ENCODE assay signal across 8 cellular contexts in the genomic region with DNA sequence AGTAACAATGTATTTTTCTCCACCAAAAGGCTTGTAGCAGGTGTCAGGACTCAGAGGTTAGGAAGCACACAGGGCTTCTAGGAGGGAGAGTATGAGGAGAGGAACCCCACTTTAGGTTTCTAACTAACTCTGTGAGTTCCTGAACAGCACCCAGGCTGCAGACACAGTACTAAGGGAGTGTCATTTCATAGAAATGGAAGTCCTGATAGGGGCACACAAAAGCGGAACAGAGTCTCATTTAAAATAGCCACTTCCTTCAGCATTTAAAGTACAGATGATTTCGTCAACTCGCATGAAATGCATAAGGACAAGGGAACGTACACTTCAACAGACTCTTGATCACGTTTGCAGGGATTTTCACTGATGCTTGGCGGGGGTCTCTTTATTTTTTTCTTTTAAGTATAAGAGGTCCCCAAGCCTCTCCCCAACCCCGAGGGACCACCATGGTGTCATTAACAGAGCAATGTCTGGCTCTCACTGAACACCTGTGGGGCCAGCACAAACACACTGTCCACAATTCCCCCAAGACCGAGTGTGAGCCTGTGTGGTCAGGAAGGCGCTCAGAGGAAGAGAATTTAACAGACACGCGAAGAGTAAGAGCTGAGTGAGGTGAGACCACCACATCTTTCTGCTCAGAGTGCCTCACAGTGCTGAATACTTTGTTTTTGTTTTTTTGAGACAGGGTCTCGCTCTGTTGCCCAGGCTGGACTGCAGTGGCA.
A peak's percentile ranks its signal among the peaks of the same experiment; 100 is the strongest.
DNase-seq lines count a peak whose midpoint lies in the region; ATAC-seq lines count a peak whose summit lies in the region.

No MANE protein-coding gene starts in this region.

- POLR2A ChIA-PET in activated CD8-positive, alpha-beta T cell treated with anti-CD3 and anti-CD28 coated beads, Interleukin-2, amount 10 ng/mL, durations not matched to agents 7 days and 5 days (lab: Charles Lee), result no interaction called here

- H3K27ac ChIP-seq in BLaER1, result peak overlapping the region; percentile 64

- H3K27me3 Mint-ChIP-seq in activated CD8-positive, alpha-beta T cell treated with anti-CD3 and anti-CD28 coated beads, Interleukin-2, amount 10 ng/mL, durations not matched to agents 7 days and 5 days (ENCODE audit: low read depth), result no peaks in the 10 kb centered on the region

- peaks cover 70% of the 10 kb centered on the region for H3K36me3 ChIP-seq in BLaER1

- no peaks in the 10 kb centered on the region for H3K9me3 Mint-ChIP-seq in activated CD8-positive, alpha-beta T cell treated with anti-CD3 and anti-CD28 coated beads, Interleukin-2, amount 10 ng/mL, durations not matched to agents 7 days and 5 days (ENCODE audit: insufficient read depth)

- H3K27ac Mint-ChIP-seq in activated CD8-positive, alpha-beta T cell treated with anti-CD3 and anti-CD28 coated beads, Interleukin-2, amount 10 ng/mL, durations not matched to agents 7 days and 5 days, result peak overlapping the region; percentile 47

- H3K4me2 ChIP-seq in BLaER1, result peak overlapping the region; percentile 83

- CTCF ChIA-PET in activated CD8-positive, alpha-beta T cell treated with anti-CD3 and anti-CD28 coated beads, Interleukin-2, amount 10 ng/mL, durations not matched to agents 7 days and 5 days (lab: Charles Lee), result interaction anchor here (1.0 kb wide), 1 partner anchor 176 kb away, joined by 3 read pairs; no protein-coding TSS in a partner anchor

- peaks cover 47% of the 10 kb centered on the region for H3K4me1 Mint-ChIP-seq in activated CD8-positive, alpha-beta T cell treated with anti-CD3 and anti-CD28 coated beads, Interleukin-2, amount 10 ng/mL, durations not matched to agents 7 days and 5 days (ENCODE audit: low read depth)

- H3K9ac ChIP-seq in BLaER1, result peak overlapping the region; percentile 39; the same call in 1 of the 2 replicates

- H3K4me3 ChIP-seq in BLaER1, result 0 out of 2 replicates have a peak overlapping the region, but pooled peaks have one; percentile 26

- no peaks in the 10 kb centered on the region for H3K27me3 ChIP-seq in BLaER1

- no peak overlapping the region for H3K4me3 Mint-ChIP-seq in activated CD8-positive, alpha-beta T cell treated with anti-CD3 and anti-CD28 coated beads, Interleukin-2, amount 10 ng/mL, durations not matched to agents 7 days and 5 days

- H3K9me3 ChIP-seq in BLaER1, result no peaks in the 10 kb centered on the region

- DNase-seq in activated CD8-positive, alpha-beta T cell treated with anti-CD3 and anti-CD28 coated beads, Interleukin-2, amount 10 ng/mL, durations not matched to agents 7 days and 5 days, result no peak
- DNase-seq in epidermal melanocyte (ENCODE audit: insufficient read length, low spot score) (no peak), D341Med (ENCODE audit: low spot score) (no peak), NCI-H774 (lab: John Stamatoyannopoulos, UW) (no peak), foreskin melanocyte (no peak)

- peak; percentile 78 for ATAC-seq in GM19043 (IDR thresholded peaks at IDR 0.05; ENCODE audit: low read depth, unreplicated experiment)
- ATAC-seq in HG03097 (IDR thresholded peaks at IDR 0.05; ENCODE audit: low FRiP score, unreplicated experiment), result peak; percentile 53
- ATAC-seq in activated CD8-positive, alpha-beta T cell treated with anti-CD3 and anti-CD28 coated beads, Interleukin-2, amount 10 ng/mL, durations not matched to agents 7 days and 5 days, result peak; percentile 20

- peaks cover 42% of the 10 kb centered on the region for H4K20me1 ChIP-seq in BLaER1

- H3K36me3 Mint-ChIP-seq in activated CD8-positive, alpha-beta T cell treated with anti-CD3 and anti-CD28 coated beads, Interleukin-2, amount 10 ng/mL, durations not matched to agents 7 days and 5 days (ENCODE audit: low read depth), result peaks cover 85% of the 10 kb centered on the region

- peaks cover 67% of the 10 kb centered on the region for H3K4me1 ChIP-seq in BLaER1

Comparison
In these comparisons a context has a peak if more than half of its experiments do, and no peak if none do; other contexts are left out.
1. ATAC-seq: peak in every context shown above with its lines; median percentile 78 in GM19043; 53 in HG03097; 20 in activated CD8-positive, alpha-beta T cell treated with anti-CD3 and anti-CD28 coated beads, Interleukin-2, amount 10 ng/mL, durations not matched to agents 7 days and 5 days.